1 cellular context compared by ENCODE assay signal in genomic region chr20:45890077-45890996, GRCh38.
A peak's percentile ranks its signal among the peaks of the same experiment; 100 is the strongest.
TF ChIP-seq lines count a peak whose summit lies in the region.

No MANE protein-coding gene starts in this region.

TF ChIP-seq in K562, 482 proteins besides CTCF, POLR2A, EP300 and RAD21:
- TF ChIP-seq MLLT1 (IDR thresholded peaks at IDR 0.05) (peak in 1 of 2 experiments; percentile 30; a peak in 1 of 4 replicates), YY1 (IDR thresholded peaks at IDR 0.05; ENCODE audit: borderline replicate concordance in 1 of 3, control insufficient read depth in 1 of 3, extremely low read depth in 1 of 3, insufficient read depth in 3 of 3, insufficient read length in 1 of 3, insufficient replicate concordance in 2 of 3, low read depth in 1 of 3, low read length in 2 of 3) (peak in 1 of 3 experiments; percentile 6), BRCA1 (IDR thresholded peaks at IDR 0.05) (no peak), BRCA1 (CRISPR knock-in tag; IDR thresholded peaks at IDR 0.05) (no peak), TRIM25 (IDR thresholded peaks at IDR 0.05; ENCODE audit: borderline replicate concordance) (no peak), PRPF4 (IDR thresholded peaks at IDR 0.05; ENCODE audit: insufficient read depth, low read depth, low read length, poor library complexity, severe bottlenecking) (peak; percentile 89), ZNF589 (CRISPR knock-in tag; IDR thresholded peaks at IDR 0.05; ENCODE audit: low read depth) (0 out of 2 replicates have a peak, but pooled peaks have one; percentile 36), ZBTB33 (CRISPR knock-in tag; IDR thresholded peaks at IDR 0.05) (peak; percentile 87), E2F6 (IDR thresholded peaks at IDR 0.05; ENCODE audit: borderline replicate concordance in 1 of 2, extremely low read depth in 1 of 2, insufficient read depth in 1 of 2, insufficient read length in 1 of 2, low read depth in 1 of 2, low read length in 1 of 2, poor library complexity in 1 of 2, severe bottlenecking in 1 of 2) (peak in 1 of 2 experiments; percentile 28), HDAC1 (IDR thresholded peaks at IDR 0.05) (no peak), NFIC (IDR thresholded peaks at IDR 0.05) (peak; percentile 84), ZNF384 (IDR thresholded peaks at IDR 0.05; ENCODE audit: low read depth, low read length) (no peak)
